12 cellular contexts compared by ENCODE assay signal in the genomic region with DNA sequence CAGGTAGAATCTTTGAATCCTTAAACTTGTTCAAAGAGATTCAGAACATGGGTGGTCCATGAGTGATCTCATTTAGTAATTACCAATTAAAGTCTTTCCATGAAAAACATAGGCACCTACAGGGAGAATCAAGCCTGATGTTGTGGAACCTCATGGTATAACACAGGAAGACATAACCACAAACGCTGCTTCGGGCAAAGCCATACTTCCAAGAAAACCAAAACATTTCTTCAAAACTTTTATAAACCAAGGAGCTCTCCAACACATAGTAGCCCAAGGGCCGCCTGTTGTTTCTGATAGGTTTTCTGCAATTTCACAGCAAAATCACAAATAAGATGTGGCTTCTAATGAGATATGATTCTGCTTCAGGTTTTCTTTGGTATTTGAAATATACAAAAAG. TPM values are rescaled to one million over a fixed set of nuclear protein-coding genes. Genes with fewer than 3 reads are reported as not detected.
DNase-seq lines count a peak whose midpoint lies in the region; ATAC-seq and TF ChIP-seq lines count a peak whose summit lies in the region.
"Had no signal": no experiment of that assay in that cellular context is flagged by ENCODE, and none has a peak within 500 bp of the region (broad histone marks: within the 10 kb centered on the region; RNA-seq: fewer than 3 reads in every experiment).

No MANE protein-coding gene starts in this region.

- H4K91ac ChIP-seq in H9 (ENCODE audit: insufficient read length, low read depth, low read length), result no peak overlapping the region

- no peak overlapping the region for H3K4ac ChIP-seq in H9 (ENCODE audit: low read depth, low read length)

- no peak overlapping the region for H3K23ac ChIP-seq in H9 (ENCODE audit: insufficient read length, low read depth, low read length)

- H3K56ac ChIP-seq in H9 (ENCODE audit: insufficient read length, low read depth, low read length), result no peak overlapping the region

- intact Hi-C loops in activated CD8-positive, alpha-beta T cell treated with anti-CD3 and anti-CD28 coated beads for 36 hours (cut with micrococcal nuclease), result loop anchor here (10.0 kb wide), 1 partner anchor 171 kb away; no protein-coding TSS in a partner anchor

- H3K9ac ChIP-seq in HUES64 (ENCODE audit: low read depth, low read length) (no peak overlapping the region), H9 (ENCODE audit: extremely low read depth, insufficient read length, low read length) (no peak overlapping the region)

- no peaks in the 10 kb centered on the region for H3K27me3 ChIP-seq in CD8-positive, alpha-beta memory T cell (ENCODE audit: insufficient read depth, low read length, poor library complexity, severe bottlenecking)
- no peaks in the 10 kb centered on the region for H3K27me3 ChIP-seq in HUES64 (ENCODE audit: insufficient read depth, low read length)
- H3K27me3 ChIP-seq in H9 (ENCODE audit: insufficient read depth, low read length), result no peaks in the 10 kb centered on the region

- no peaks in the 10 kb centered on the region for H4K20me1 ChIP-seq in H9 (ENCODE audit: control insufficient read depth, insufficient read depth, insufficient read length)

- POLR2A ChIA-PET in CD8-positive, alpha-beta memory T cell (lab: Charles Lee), result no interaction called here
- POLR2A ChIA-PET in activated CD8-positive, alpha-beta T cell treated with anti-CD3 and anti-CD28 coated beads for 36 hours (lab: Charles Lee), result interaction anchor here (0.6 kb wide), 1 partner anchor 134 kb away, joined by 4 read pairs; no protein-coding TSS in a partner anchor

- H3T11ph ChIP-seq in H9 (ENCODE audit: low read length), result no peak overlapping the region

- no peak overlapping the region for H2AFZ ChIP-seq in H9 (ENCODE audit: low read length)

- H2BK5ac ChIP-seq in H9 (ENCODE audit: insufficient read length, low read length), result no peak overlapping the region

- H3K36me3 ChIP-seq in CD8-positive, alpha-beta memory T cell (ENCODE audit: insufficient read depth, low read length), result no peaks in the 10 kb centered on the region
- H3K36me3 ChIP-seq in HUES64 (ENCODE audit: insufficient read depth, low read length), result no peaks in the 10 kb centered on the region

- no peak overlapping the region for H2AK5ac ChIP-seq in H9 (ENCODE audit: insufficient read length, low read length)

- H4K5ac ChIP-seq in H9 (ENCODE audit: insufficient read length, low read depth, low read length), result no peak overlapping the region

- no peak overlapping the region for H2BK12ac ChIP-seq in H9 (ENCODE audit: insufficient read length, low read depth, low read length)

- H3K79me1 ChIP-seq in H9 (ENCODE audit: insufficient read depth, low read depth, low read length, poor library complexity, severe bottlenecking), result peaks cover 4% of the 10 kb centered on the region

- no peak overlapping the region for H2BK20ac ChIP-seq in H9 (ENCODE audit: low read depth, low read length, poor library complexity, severe bottlenecking)

- no peak overlapping the region for H3K4me3 ChIP-seq in CD8-positive, alpha-beta memory T cell (ENCODE audit: low read length)
- H3K4me3 ChIP-seq in HUES64 (ENCODE audit: low read length), result peak overlapping the region; percentile 6; the same call in 1 of the 2 replicates
- H3K4me3 ChIP-seq: coronary artery, lung had no signal

- H3K4me1 ChIP-seq in CD8-positive, alpha-beta memory T cell (ENCODE audit: insufficient read depth, low read length), result peaks cover 31% of the 10 kb centered on the region
- H3K4me1 ChIP-seq in HUES64 (ENCODE audit: insufficient read depth, low read length), result peaks cover 45% of the 10 kb centered on the region
- H3K4me1 ChIP-seq in H9 (ENCODE audit: insufficient read depth, low read length), result peaks cover 9% of the 10 kb centered on the region

- peaks cover 48% of the 10 kb centered on the region; the same call in 1 of the 2 replicates for H3K79me2 ChIP-seq in H9 (ENCODE audit: insufficient read depth, low read length)

- H3K27ac Mint-ChIP-seq in CD8-positive, alpha-beta memory T cell, result no peak overlapping the region
- H3K27ac Mint-ChIP-seq in activated CD8-positive, alpha-beta T cell treated with anti-CD3 and anti-CD28 coated beads for 36 hours, result no peak overlapping the region
- H3K27ac Mint-ChIP-seq in natural killer cell treated with Interleukin-12 subunit alpha and Interleukin-12 subunit beta and Interleukin-15 and Interleukin-18, amount 100 ng/mL, for 72 hours, result peak overlapping the region; percentile 29 to 78
- no peak overlapping the region for H3K27ac Mint-ChIP-seq in H9

- peaks cover 0 to 3% of the 10 kb centered on the region in 2 donors for H3K27me3 Mint-ChIP-seq in CD8-positive, alpha-beta memory T cell
- no peaks in the 10 kb centered on the region for H3K27me3 Mint-ChIP-seq in activated CD8-positive, alpha-beta T cell treated with anti-CD3 and anti-CD28 coated beads for 36 hours
- H3K27me3 Mint-ChIP-seq in natural killer cell treated with Interleukin-12 subunit alpha and Interleukin-12 subunit beta and Interleukin-15 and Interleukin-18, amount 100 ng/mL, for 72 hours, result no peaks in the 10 kb centered on the region
- H3K27me3 Mint-ChIP-seq in H9 (ENCODE audit: low read depth), result peaks cover 1% of the 10 kb centered on the region

- no peaks in the 10 kb centered on the region for H3K9me3 ChIP-seq in CD8-positive, alpha-beta memory T cell (ENCODE audit: low read length)
- H3K9me3 ChIP-seq in HUES64 (ENCODE audit: insufficient read depth, low read depth, low read length) (no peaks in the 10 kb centered on the region), H9 (ENCODE audit: control insufficient read depth, low read depth, low read length) (no peaks in the 10 kb centered on the region)

- no peak for ATAC-seq in activated CD8-positive, alpha-beta T cell treated with anti-CD3 and anti-CD28 coated beads for 36 hours
- ATAC-seq in natural killer cell treated with Interleukin-12 subunit alpha and Interleukin-12 subunit beta and Interleukin-15 and Interleukin-18, amount 100 ng/mL, for 72 hours, result no peak
- no peak for ATAC-seq in GM21360 (IDR thresholded peaks at IDR 0.05; ENCODE audit: unreplicated experiment)
- ATAC-seq: GM12878 had no signal

- H3K4me3 Mint-ChIP-seq in CD8-positive, alpha-beta memory T cell, result peak overlapping the region in 4 of 7 donors; percentile 4 to 55 (median 34)
- peak overlapping the region; percentile 27 for H3K4me3 Mint-ChIP-seq in activated CD8-positive, alpha-beta T cell treated with anti-CD3 and anti-CD28 coated beads for 36 hours
- H3K4me3 Mint-ChIP-seq in natural killer cell treated with Interleukin-12 subunit alpha and Interleukin-12 subunit beta and Interleukin-15 and Interleukin-18, amount 100 ng/mL, for 72 hours, result peak overlapping the region; percentile 89
- H3K4me3 Mint-ChIP-seq in H9, result peak overlapping the region in 1 of 2 experiments; percentile 40; a peak in 2 of 5 replicates

- H3K27ac ChIP-seq in CD8-positive, alpha-beta memory T cell (ENCODE audit: low read depth, low read length), result no peak overlapping the region
- H3K27ac ChIP-seq in HUES64 (ENCODE audit: low read depth, low read length) (no peak overlapping the region), H9 (ENCODE audit: insufficient read length, low read depth, low read length) (no peak overlapping the region)
- H3K27ac ChIP-seq: coronary artery had no signal

- H3K18ac ChIP-seq in H9 (ENCODE audit: insufficient read length, low read depth, low read length), result no peak overlapping the region

- TF ChIP-seq CTCF in activated CD8-positive, alpha-beta T cell treated with anti-CD3 and anti-CD28 coated beads for 36 hours (IDR thresholded peaks at IDR 0.05), result no peak
- TF ChIP-seq CTCF in H9 (conservative IDR thresholded peaks at IDR 0.05), result no peak

- no peak overlapping the region for H2BK120ac ChIP-seq in H9 (ENCODE audit: low read depth, low read length, poor library complexity, severe bottlenecking)

- H3K23me2 ChIP-seq in H9 (ENCODE audit: insufficient read length, low read depth, low read length, poor library complexity, severe bottlenecking), result peaks cover 9% of the 10 kb centered on the region

- H3K36me3 Mint-ChIP-seq in CD8-positive, alpha-beta memory T cell, result peaks cover 0 to 10% (median 2%) of the 10 kb centered on the region in 3 donors
- H3K36me3 Mint-ChIP-seq in activated CD8-positive, alpha-beta T cell treated with anti-CD3 and anti-CD28 coated beads for 36 hours (ENCODE audit: low read depth), result no peaks in the 10 kb centered on the region
- no peaks in the 10 kb centered on the region for H3K36me3 Mint-ChIP-seq in natural killer cell treated with Interleukin-12 subunit alpha and Interleukin-12 subunit beta and Interleukin-15 and Interleukin-18, amount 100 ng/mL, for 72 hours
- peaks cover 0 to 6% (median 2%) of the 10 kb centered on the region in 3 experiments; a peak in 2 of 7 replicates for H3K36me3 Mint-ChIP-seq in H9 (ENCODE audit: insufficient read depth in 1 of 3, low read depth in 3 of 3)

- H3K9me3 Mint-ChIP-seq in CD8-positive, alpha-beta memory T cell, result no peaks in the 10 kb centered on the region
- H3K9me3 Mint-ChIP-seq in activated CD8-positive, alpha-beta T cell treated with anti-CD3 and anti-CD28 coated beads for 36 hours, result no peaks in the 10 kb centered on the region
- no peaks in the 10 kb centered on the region for H3K9me3 Mint-ChIP-seq in natural killer cell treated with Interleukin-12 subunit alpha and Interleukin-12 subunit beta and Interleukin-15 and Interleukin-18, amount 100 ng/mL, for 72 hours
- no peaks in the 10 kb centered on the region for H3K9me3 Mint-ChIP-seq in H9

- H4K8ac ChIP-seq in H9 (replicated peaks; ENCODE audit: insufficient read length, low read depth, low read length), result no peak overlapping the region

- H2BK15ac ChIP-seq in H9 (ENCODE audit: low read depth, low read length), result no peak overlapping the region

- 79% methylated on average over 2 of the region's 3 CpGs for WGBS in HUES64
- WGBS in H9 (ENCODE audit: extremely low coverage, insufficient read length, low lambda C conversion rate), result no CpG with 5 or more reads among the region's 3 CpGs

- no peak overlapping the region for H3K4me2 ChIP-seq in H9 (ENCODE audit: insufficient read depth, insufficient read length, low read length)

- CTCF ChIA-PET in CD8-positive, alpha-beta memory T cell (lab: Charles Lee), result interaction anchor here (1.3 kb wide), 1 partner anchor 81 kb away, joined by 3 read pairs; no protein-coding TSS in a partner anchor
- CTCF ChIA-PET in activated CD8-positive, alpha-beta T cell treated with anti-CD3 and anti-CD28 coated beads for 36 hours (lab: Charles Lee), result interaction anchor here (1.2 kb wide), 1 partner anchor 481 kb away, joined by 3 read pairs; no protein-coding TSS in a partner anchor

- H3K4me1 Mint-ChIP-seq in CD8-positive, alpha-beta memory T cell, result peaks cover 53 to 69% (median 63%) of the 10 kb centered on the region in 3 donors
- peaks cover 52% of the 10 kb centered on the region for H3K4me1 Mint-ChIP-seq in activated CD8-positive, alpha-beta T cell treated with anti-CD3 and anti-CD28 coated beads for 36 hours (ENCODE audit: low read depth)
- H3K4me1 Mint-ChIP-seq in natural killer cell treated with Interleukin-12 subunit alpha and Interleukin-12 subunit beta and Interleukin-15 and Interleukin-18, amount 100 ng/mL, for 72 hours (ENCODE audit: low read depth in 2 of 2), result peaks cover 36 to 38% of the 10 kb centered on the region in 2 donors
- H3K4me1 Mint-ChIP-seq in H9, result peaks cover 51 to 56% of the 10 kb centered on the region in 2 experiments

- no peak for DNase-seq in CD8-positive, alpha-beta memory T cell
- DNase-seq in activated CD8-positive, alpha-beta T cell treated with anti-CD3 and anti-CD28 coated beads for 36 hours, result no peak
- DNase-seq in natural killer cell treated with Interleukin-12 subunit alpha and Interleukin-12 subunit beta and Interleukin-15 and Interleukin-18, amount 100 ng/mL, for 72 hours (ENCODE audit: low spot score), result no peak
- DNase-seq in H9 (no peak), KG1 (lab: John Stamatoyannopoulos, UW) (no peak)
- DNase-seq: activated CD4-positive, alpha-beta T cell treated with anti-CD3 and anti-CD28 coated beads, Interleukin-2, amount 50 U/mL, for 1 hour; amygdala had no signal

- H3K14ac ChIP-seq in H9 (ENCODE audit: insufficient read depth, low read length), result no peak overlapping the region

RNA-seq across cellular contexts. Expression of a gene that starts 2.5 kb away (rescaled TPM):
- total RNA-seq in CD8-positive, alpha-beta memory T cell, result 10 to 100 TPM; 24.6 to 25.3 TPM
- polyA plus RNA-seq in CD8-positive, alpha-beta memory T cell, result 59.5 TPM
- 15.4 TPM for polyA plus RNA-seq in HUES64 (2013, experiment 1 of 2)
- polyA plus RNA-seq in HUES64 (2013, experiment 2 of 2), result 17.2 TPM
- total RNA-seq in activated CD8-positive, alpha-beta T cell treated with anti-CD3 and anti-CD28 coated beads for 36 hours, result 10 to 100 TPM; 25.4 to 28.2 TPM
- 10 to 100 TPM; 27.8 to 33.0 TPM for total RNA-seq in natural killer cell treated with Interleukin-12 subunit alpha and Interleukin-12 subunit beta and Interleukin-15 and Interleukin-18, amount 100 ng/mL, for 72 hours
- 48.2 and 51.5 TPM in 2 replicates for total RNA-seq in H9 (2021)

Comparison
In these comparisons a context has a peak if more than half of its experiments do, and no peak if none do; other contexts are left out.
1. H3K27ac Mint-ChIP-seq: peak in natural killer cell treated with Interleukin-12 subunit alpha and Interleukin-12 subunit beta and Interleukin-15 and Interleukin-18, amount 100 ng/mL, for 72 hours (2 of 2); none in CD8-positive, alpha-beta memory T cell (0 of 8), activated CD8-positive, alpha-beta T cell treated with anti-CD3 and anti-CD28 coated beads for 36 hours (single experiment) and H9 (0 of 3).